In genomic region chr5:39053189-39053588, GRCh38 we compare ENCODE assay signal across 23 cellular contexts.
"Had no signal": no experiment of that assay in that cellular context is flagged by ENCODE, and none has a peak within 500 bp of the region (broad histone marks: within the 10 kb centered on the region; RNA-seq: fewer than 3 reads in every experiment).

No MANE protein-coding gene starts in this region.

- H3K4me1 ChIP-seq: SJCRH30 had no signal

- FAIRE-seq: HTR-8/SVneo, K562 had no signal

- H3K9me3 ChIP-seq: SJCRH30 had no signal

- H3K4me3 ChIP-seq: K562, SJCRH30 had no signal

- H3K27ac ChIP-seq: HL-60, KMS-11, RWPE1, SJCRH30 had no signal

- ATAC-seq: K562, Panc1, PC-3, SK-N-SH treated with all-trans-retinoic acid at 6 μM for 48 hours had no signal

- H3K27me3 ChIP-seq: SJCRH30 had no signal

- DNase-seq: Kasumi-1; MM.1S; NCI-H1092 treated with DMSO at 0.1 percent for 48 hours; NCI-H1436; NCI-H187; NCI-H2029; NCI-H2081 treated with DMSO at 0.1 percent for 48 hours; NCI-H2171 treated with DMSO at 0.1 percent for 48 hours; NCI-H345; NCI-H446 treated with DMSO at 0.1 percent for 48 hours; NCI-H524 treated with DMSO at 0.1 percent for 48 hours; NCI-H69; NK-92 treated with Interleukin-12 subunit alpha and Interleukin-12 subunit beta, amount 100 ng/mL, for 24 hours; PC-3; SHP77 treated with DMSO at 0.1 percent for 48 hours; SJCRH30 had no signal

- H3K36me3 ChIP-seq: SJCRH30 had no signal
